ENCODE assay signal across 2 cellular contexts in genomic region chr13:45847554-45848224, GRCh38.
TF ChIP-seq lines count a peak whose summit lies in the region.

No MANE protein-coding gene starts in this region.

TF ChIP-seq in SK-N-SH treated with all-trans-retinoic acid at 6 μM for 48 hours, 23 proteins besides CTCF, POLR2A, EP300 and RAD21 (continued from another document):
- no peak for TF ChIP-seq TSHZ2 (CRISPR knock-in tag; IDR thresholded peaks at IDR 0.05)
- TF ChIP-seq RARB (CRISPR knock-in tag; IDR thresholded peaks at IDR 0.05): no peak
- TF ChIP-seq ZNF70 (CRISPR knock-in tag; IDR thresholded peaks at IDR 0.05): no peak
- TF ChIP-seq, protein P1, sequence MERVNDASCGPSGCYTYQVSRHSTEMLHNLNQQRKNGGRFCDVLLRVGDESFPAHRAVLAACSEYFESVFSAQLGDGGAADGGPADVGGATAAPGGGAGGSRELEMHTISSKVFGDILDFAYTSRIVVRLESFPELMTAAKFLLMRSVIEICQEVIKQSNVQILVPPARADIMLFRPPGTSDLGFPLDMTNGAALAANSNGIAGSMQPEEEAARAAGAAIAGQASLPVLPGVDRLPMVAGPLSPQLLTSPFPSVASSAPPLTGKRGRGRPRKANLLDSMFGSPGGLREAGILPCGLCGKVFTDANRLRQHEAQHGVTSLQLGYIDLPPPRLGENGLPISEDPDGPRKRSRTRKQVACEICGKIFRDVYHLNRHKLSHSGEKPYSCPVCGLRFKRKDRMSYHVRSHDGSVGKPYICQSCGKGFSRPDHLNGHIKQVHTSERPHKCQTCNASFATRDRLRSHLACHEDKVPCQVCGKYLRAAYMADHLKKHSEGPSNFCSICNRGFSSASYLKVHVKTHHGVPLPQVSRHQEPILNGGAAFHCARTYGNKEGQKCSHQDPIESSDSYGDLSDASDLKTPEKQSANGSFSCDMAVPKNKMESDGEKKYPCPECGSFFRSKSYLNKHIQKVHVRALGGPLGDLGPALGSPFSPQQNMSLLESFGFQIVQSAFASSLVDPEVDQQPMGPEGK (CRISPR knock-in tag; IDR thresholded peaks at IDR 0.05; ENCODE audit: borderline replicate concordance): no peak
- no peak for TF ChIP-seq CSDC2 (CRISPR knock-in tag; IDR thresholded peaks at IDR 0.05)
- no peak for TF ChIP-seq ZFP30 (CRISPR knock-in tag; IDR thresholded peaks at IDR 0.05)
- TF ChIP-seq, protein P2, sequence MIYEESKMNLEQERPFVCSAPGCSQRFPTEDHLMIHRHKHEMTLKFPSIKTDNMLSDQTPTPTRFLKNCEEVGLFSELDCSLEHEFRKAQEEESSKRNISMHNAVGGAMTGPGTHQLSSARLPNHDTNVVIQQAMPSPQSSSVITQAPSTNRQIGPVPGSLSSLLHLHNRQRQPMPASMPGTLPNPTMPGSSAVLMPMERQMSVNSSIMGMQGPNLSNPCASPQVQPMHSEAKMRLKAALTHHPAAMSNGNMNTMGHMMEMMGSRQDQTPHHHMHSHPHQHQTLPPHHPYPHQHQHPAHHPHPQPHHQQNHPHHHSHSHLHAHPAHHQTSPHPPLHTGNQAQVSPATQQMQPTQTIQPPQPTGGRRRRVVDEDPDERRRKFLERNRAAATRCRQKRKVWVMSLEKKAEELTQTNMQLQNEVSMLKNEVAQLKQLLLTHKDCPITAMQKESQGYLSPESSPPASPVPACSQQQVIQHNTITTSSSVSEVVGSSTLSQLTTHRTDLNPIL (CRISPR knock-in tag; IDR thresholded peaks at IDR 0.05; ENCODE audit: low read depth): no peak
- no peak for TF ChIP-seq ISL1 (CRISPR knock-in tag; IDR thresholded peaks at IDR 0.05)
- TF ChIP-seq, protein P3, sequence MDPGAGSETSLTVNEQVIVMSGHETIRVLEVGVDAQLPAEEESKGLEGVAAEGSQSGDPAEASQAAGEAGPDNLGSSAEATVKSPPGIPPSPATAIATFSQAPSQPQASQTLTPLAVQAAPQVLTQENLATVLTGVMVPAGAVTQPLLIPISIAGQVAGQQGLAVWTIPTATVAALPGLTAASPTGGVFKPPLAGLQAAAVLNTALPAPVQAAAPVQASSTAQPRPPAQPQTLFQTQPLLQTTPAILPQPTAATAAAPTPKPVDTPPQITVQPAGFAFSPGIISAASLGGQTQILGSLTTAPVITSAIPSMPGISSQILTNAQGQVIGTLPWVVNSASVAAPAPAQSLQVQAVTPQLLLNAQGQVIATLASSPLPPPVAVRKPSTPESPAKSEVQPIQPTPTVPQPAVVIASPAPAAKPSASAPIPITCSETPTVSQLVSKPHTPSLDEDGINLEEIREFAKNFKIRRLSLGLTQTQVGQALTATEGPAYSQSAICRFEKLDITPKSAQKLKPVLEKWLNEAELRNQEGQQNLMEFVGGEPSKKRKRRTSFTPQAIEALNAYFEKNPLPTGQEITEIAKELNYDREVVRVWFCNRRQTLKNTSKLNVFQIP (CRISPR knock-in tag; IDR thresholded peaks at IDR 0.05; ENCODE audit: borderline replicate concordance, low read depth): no peak

TF ChIP-seq in SK-N-SH, 30 proteins besides CTCF, POLR2A, EP300 and RAD21 (continued from another document):
- no peak for TF ChIP-seq ZBTB33 (IDR thresholded peaks at IDR 0.05; ENCODE audit: borderline replicate concordance, low read depth)
- no peak for TF ChIP-seq RFX5 (IDR thresholded peaks at IDR 0.05; ENCODE audit: low read length)
- no peak for TF ChIP-seq GABPA (IDR thresholded peaks at IDR 0.05; ENCODE audit: low read depth)
- TF ChIP-seq, protein P4, sequence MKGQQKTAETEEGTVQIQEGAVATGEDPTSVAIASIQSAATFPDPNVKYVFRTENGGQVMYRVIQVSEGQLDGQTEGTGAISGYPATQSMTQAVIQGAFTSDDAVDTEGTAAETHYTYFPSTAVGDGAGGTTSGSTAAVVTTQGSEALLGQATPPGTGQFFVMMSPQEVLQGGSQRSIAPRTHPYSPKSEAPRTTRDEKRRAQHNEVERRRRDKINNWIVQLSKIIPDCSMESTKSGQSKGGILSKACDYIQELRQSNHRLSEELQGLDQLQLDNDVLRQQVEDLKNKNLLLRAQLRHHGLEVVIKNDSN (IDR thresholded peaks at IDR 0.05; ENCODE audit: borderline replicate concordance, low read depth): no peak
- no peak for TF ChIP-seq EZH2phosphoT487 (IDR thresholded peaks at IDR 0.05; ENCODE audit: borderline replicate concordance, low read depth)
- no peak for TF ChIP-seq RCOR1 (IDR thresholded peaks at IDR 0.05; ENCODE audit: low read length)
- TF ChIP-seq JUND (IDR thresholded peaks at IDR 0.05): no peak
- no peak for TF ChIP-seq MEF2A (IDR thresholded peaks at IDR 0.05; ENCODE audit: borderline replicate concordance, low read depth)
- TF ChIP-seq TAF1 (IDR thresholded peaks at IDR 0.05; ENCODE audit: borderline replicate concordance, low read depth, low read length): no peak
- TF ChIP-seq GATA2 (CRISPR knock-in tag; IDR thresholded peaks at IDR 0.05): no peak
